In the genomic region with DNA sequence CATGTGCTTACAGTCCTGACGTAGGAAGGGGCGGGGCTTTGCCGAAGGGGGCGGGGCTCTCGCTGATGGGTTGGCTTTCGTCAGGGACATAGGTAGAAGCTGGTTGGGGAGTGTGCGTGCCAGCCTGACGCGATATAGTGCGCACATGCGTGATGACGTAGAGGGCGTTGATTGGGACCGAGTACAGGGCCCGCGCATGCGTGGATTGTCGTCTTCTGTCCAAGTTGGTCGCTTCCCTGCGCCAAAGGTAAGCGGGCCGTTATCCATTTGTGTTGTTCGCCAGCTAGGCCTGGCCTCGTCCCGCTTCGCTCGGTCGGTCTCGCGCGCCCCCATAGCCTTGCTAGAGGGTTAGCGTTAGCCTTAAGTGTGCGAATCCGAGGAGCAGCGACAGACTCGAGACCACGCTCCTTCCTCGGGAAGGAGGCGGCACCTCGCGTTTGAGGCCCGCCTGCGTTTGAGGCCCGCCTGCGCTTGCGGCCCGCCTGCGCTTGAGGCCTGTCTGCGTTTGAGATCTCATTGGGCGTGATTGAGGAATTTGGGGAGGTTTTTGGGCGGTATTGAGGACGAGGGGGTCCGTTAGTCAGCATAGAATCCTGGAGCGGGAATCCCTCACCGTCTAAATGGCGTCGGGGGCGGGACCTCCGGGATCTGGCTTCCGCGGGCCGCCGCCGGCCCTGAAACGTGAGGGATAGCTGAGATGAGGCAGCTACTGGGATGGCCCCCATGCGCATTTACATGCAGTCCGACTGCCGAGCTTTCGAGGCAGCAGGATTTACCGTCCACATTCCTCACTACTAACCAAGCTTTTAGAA, we compare ENCODE assay signal across 1 cellular context.
TF ChIP-seq lines count a peak whose summit lies in the region.

A gene (plus strand): TSS at position 197 of the 812 bp plus-strand sequence. CDS start 710 bp downstream, outside the sequence.

TF ChIP-seq in K562, 482 proteins besides CTCF, POLR2A, EP300 and RAD21 (continued from another document and continues in another):
- TF ChIP-seq POLR2AphosphoS5 (IDR thresholded peaks at IDR 0.05; ENCODE audit: control insufficient read depth, insufficient read depth, low read depth, low read length) (peak; percentile 71), HIVEP1 (CRISPR knock-in tag; IDR thresholded peaks at IDR 0.05) (no peak), PHB (CRISPR knock-in tag; IDR thresholded peaks at IDR 0.05) (no peak), RHOXF2B (CRISPR knock-in tag; conservative IDR thresholded peaks at IDR 0.05) (no peak), PURB (CRISPR knock-in tag; IDR thresholded peaks at IDR 0.05; ENCODE audit: low read depth) (no peak), ZFX (CRISPR knock-in tag; IDR thresholded peaks at IDR 0.05) (peak; percentile 91), ETV1 (tag; conservative IDR thresholded peaks at IDR 0.05; ENCODE audit: low read depth) (no peak), NR4A1 (CRISPR knock-in tag; IDR thresholded peaks at IDR 0.05) (no peak), NR4A1 (tag; IDR thresholded peaks at IDR 0.05) (no peak), KHSRP (IDR thresholded peaks at IDR 0.05) (peak; percentile 64; the same call in 1 of the 2 replicates), SMAD4 (CRISPR knock-in tag; conservative IDR thresholded peaks at IDR 0.05) (no peak; the same call in 1 of the 2 replicates), MAFG (tag; conservative IDR thresholded peaks at IDR 0.05) (no peak), HDAC6 (IDR thresholded peaks at IDR 0.05; ENCODE audit: low read depth, low read length) (no peak), BRD4 (IDR thresholded peaks at IDR 0.05) (peak; percentile 70), ESRRB (CRISPR knock-in tag; IDR thresholded peaks at IDR 0.05; ENCODE audit: borderline replicate concordance) (no peak), FOXM1 (IDR thresholded peaks at IDR 0.05; ENCODE audit: low read depth) (no peak), FOXM1 (CRISPR knock-in tag; IDR thresholded peaks at IDR 0.05; ENCODE audit: low read depth) (no peak), PTBP1 (IDR thresholded peaks at IDR 0.05; ENCODE audit: low read depth, low read length) (no peak), BMI1 (IDR thresholded peaks at IDR 0.05; ENCODE audit: low read length) (no peak), ZNF586 (CRISPR knock-in tag; conservative IDR thresholded peaks at IDR 0.05) (no peak), NEUROD1 (IDR thresholded peaks at IDR 0.05; ENCODE audit: borderline replicate concordance, low read depth, low read length, partially characterized antibody) (no peak), SP2 (IDR thresholded peaks at IDR 0.05; ENCODE audit: extremely low read depth, low read depth, low read length, poor library complexity, severe bottlenecking) (no peak), TAF15 (IDR thresholded peaks at IDR 0.05; ENCODE audit: low read depth, low read length) (no peak), NCOA1 (IDR thresholded peaks at IDR 0.05; ENCODE audit: low read depth) (peak; percentile 58; the same call in 1 of the 2 replicates), KLF6 (CRISPR knock-in tag; IDR thresholded peaks at IDR 0.05; ENCODE audit: borderline replicate concordance) (no peak), GABPB2 (CRISPR knock-in tag; conservative IDR thresholded peaks at IDR 0.05) (no peak), SMAD1 (IDR thresholded peaks at IDR 0.05; ENCODE audit: low read depth, low read length, partially characterized antibody) (no peak), ZNF436 (CRISPR knock-in tag; IDR thresholded peaks at IDR 0.05) (no peak), ATF1 (CRISPR knock-in tag; IDR thresholded peaks at IDR 0.05) (peak; percentile 62; the same call in 1 of the 2 replicates), ATF1 (tag; IDR thresholded peaks at IDR 0.05) (peak; percentile 96), FOSL1 (tag; conservative IDR thresholded peaks at IDR 0.05) (no peak), EHMT2 (IDR thresholded peaks at IDR 0.05) (no peak), ZFPM2 (CRISPR knock-in tag; IDR thresholded peaks at IDR 0.05) (no peak), MYC (IDR thresholded peaks at IDR 0.05; ENCODE audit: low read depth, low read length) (0 out of 2 replicates have a peak, but pooled peaks have one; percentile 5), MYC (CRISPR knock-in tag; IDR thresholded peaks at IDR 0.05; ENCODE audit: borderline replicate concordance, low read depth) (no peak), NR2C1 (IDR thresholded peaks at IDR 0.05) (no peak), NR2C1 (tag; IDR thresholded peaks at IDR 0.05) (no peak)
- TF ChIP-seq, protein P1, sequence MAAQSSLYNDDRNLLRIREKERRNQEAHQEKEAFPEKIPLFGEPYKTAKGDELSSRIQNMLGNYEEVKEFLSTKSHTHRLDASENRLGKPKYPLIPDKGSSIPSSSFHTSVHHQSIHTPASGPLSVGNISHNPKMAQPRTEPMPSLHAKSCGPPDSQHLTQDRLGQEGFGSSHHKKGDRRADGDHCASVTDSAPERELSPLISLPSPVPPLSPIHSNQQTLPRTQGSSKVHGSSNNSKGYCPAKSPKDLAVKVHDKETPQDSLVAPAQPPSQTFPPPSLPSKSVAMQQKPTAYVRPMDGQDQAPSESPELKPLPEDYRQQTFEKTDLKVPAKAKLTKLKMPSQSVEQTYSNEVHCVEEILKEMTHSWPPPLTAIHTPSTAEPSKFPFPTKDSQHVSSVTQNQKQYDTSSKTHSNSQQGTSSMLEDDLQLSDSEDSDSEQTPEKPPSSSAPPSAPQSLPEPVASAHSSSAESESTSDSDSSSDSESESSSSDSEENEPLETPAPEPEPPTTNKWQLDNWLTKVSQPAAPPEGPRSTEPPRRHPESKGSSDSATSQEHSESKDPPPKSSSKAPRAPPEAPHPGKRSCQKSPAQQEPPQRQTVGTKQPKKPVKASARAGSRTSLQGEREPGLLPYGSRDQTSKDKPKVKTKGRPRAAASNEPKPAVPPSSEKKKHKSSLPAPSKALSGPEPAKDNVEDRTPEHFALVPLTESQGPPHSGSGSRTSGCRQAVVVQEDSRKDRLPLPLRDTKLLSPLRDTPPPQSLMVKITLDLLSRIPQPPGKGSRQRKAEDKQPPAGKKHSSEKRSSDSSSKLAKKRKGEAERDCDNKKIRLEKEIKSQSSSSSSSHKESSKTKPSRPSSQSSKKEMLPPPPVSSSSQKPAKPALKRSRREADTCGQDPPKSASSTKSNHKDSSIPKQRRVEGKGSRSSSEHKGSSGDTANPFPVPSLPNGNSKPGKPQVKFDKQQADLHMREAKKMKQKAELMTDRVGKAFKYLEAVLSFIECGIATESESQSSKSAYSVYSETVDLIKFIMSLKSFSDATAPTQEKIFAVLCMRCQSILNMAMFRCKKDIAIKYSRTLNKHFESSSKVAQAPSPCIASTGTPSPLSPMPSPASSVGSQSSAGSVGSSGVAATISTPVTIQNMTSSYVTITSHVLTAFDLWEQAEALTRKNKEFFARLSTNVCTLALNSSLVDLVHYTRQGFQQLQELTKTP (IDR thresholded peaks at IDR 0.05; ENCODE audit: low read depth in 1 of 2, partially characterized antibody in 2 of 2) = peak in 1 of 2 experiments; percentile 18
- TF ChIP-seq, protein P2, sequence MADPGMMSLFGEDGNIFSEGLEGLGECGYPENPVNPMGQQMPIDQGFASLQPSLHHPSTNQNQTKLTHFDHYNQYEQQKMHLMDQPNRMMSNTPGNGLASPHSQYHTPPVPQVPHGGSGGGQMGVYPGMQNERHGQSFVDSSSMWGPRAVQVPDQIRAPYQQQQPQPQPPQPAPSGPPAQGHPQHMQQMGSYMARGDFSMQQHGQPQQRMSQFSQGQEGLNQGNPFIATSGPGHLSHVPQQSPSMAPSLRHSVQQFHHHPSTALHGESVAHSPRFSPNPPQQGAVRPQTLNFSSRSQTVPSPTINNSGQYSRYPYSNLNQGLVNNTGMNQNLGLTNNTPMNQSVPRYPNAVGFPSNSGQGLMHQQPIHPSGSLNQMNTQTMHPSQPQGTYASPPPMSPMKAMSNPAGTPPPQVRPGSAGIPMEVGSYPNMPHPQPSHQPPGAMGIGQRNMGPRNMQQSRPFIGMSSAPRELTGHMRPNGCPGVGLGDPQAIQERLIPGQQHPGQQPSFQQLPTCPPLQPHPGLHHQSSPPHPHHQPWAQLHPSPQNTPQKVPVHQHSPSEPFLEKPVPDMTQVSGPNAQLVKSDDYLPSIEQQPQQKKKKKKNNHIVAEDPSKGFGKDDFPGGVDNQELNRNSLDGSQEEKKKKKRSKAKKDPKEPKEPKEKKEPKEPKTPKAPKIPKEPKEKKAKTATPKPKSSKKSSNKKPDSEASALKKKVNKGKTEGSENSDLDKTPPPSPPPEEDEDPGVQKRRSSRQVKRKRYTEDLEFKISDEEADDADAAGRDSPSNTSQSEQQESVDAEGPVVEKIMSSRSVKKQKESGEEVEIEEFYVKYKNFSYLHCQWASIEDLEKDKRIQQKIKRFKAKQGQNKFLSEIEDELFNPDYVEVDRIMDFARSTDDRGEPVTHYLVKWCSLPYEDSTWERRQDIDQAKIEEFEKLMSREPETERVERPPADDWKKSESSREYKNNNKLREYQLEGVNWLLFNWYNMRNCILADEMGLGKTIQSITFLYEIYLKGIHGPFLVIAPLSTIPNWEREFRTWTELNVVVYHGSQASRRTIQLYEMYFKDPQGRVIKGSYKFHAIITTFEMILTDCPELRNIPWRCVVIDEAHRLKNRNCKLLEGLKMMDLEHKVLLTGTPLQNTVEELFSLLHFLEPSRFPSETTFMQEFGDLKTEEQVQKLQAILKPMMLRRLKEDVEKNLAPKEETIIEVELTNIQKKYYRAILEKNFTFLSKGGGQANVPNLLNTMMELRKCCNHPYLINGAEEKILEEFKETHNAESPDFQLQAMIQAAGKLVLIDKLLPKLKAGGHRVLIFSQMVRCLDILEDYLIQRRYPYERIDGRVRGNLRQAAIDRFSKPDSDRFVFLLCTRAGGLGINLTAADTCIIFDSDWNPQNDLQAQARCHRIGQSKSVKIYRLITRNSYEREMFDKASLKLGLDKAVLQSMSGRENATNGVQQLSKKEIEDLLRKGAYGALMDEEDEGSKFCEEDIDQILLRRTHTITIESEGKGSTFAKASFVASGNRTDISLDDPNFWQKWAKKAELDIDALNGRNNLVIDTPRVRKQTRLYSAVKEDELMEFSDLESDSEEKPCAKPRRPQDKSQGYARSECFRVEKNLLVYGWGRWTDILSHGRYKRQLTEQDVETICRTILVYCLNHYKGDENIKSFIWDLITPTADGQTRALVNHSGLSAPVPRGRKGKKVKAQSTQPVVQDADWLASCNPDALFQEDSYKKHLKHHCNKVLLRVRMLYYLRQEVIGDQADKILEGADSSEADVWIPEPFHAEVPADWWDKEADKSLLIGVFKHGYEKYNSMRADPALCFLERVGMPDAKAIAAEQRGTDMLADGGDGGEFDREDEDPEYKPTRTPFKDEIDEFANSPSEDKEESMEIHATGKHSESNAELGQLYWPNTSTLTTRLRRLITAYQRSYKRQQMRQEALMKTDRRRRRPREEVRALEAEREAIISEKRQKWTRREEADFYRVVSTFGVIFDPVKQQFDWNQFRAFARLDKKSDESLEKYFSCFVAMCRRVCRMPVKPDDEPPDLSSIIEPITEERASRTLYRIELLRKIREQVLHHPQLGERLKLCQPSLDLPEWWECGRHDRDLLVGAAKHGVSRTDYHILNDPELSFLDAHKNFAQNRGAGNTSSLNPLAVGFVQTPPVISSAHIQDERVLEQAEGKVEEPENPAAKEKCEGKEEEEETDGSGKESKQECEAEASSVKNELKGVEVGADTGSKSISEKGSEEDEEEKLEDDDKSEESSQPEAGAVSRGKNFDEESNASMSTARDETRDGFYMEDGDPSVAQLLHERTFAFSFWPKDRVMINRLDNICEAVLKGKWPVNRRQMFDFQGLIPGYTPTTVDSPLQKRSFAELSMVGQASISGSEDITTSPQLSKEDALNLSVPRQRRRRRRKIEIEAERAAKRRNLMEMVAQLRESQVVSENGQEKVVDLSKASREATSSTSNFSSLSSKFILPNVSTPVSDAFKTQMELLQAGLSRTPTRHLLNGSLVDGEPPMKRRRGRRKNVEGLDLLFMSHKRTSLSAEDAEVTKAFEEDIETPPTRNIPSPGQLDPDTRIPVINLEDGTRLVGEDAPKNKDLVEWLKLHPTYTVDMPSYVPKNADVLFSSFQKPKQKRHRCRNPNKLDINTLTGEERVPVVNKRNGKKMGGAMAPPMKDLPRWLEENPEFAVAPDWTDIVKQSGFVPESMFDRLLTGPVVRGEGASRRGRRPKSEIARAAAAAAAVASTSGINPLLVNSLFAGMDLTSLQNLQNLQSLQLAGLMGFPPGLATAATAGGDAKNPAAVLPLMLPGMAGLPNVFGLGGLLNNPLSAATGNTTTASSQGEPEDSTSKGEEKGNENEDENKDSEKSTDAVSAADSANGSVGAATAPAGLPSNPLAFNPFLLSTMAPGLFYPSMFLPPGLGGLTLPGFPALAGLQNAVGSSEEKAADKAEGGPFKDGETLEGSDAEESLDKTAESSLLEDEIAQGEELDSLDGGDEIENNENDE (IDR thresholded peaks at IDR 0.05; ENCODE audit: low read depth, low read length) = no peak
- TF ChIP-seq, protein P3, sequence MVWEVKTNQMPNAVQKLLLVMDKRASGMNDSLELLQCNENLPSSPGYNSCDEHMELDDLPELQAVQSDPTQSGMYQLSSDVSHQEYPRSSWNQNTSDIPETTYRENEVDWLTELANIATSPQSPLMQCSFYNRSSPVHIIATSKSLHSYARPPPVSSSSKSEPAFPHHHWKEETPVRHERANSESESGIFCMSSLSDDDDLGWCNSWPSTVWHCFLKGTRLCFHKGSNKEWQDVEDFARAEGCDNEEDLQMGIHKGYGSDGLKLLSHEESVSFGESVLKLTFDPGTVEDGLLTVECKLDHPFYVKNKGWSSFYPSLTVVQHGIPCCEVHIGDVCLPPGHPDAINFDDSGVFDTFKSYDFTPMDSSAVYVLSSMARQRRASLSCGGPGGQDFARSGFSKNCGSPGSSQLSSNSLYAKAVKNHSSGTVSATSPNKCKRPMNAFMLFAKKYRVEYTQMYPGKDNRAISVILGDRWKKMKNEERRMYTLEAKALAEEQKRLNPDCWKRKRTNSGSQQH (CRISPR knock-in tag; IDR thresholded peaks at IDR 0.05) = no peak
- TF ChIP-seq, protein P4, sequence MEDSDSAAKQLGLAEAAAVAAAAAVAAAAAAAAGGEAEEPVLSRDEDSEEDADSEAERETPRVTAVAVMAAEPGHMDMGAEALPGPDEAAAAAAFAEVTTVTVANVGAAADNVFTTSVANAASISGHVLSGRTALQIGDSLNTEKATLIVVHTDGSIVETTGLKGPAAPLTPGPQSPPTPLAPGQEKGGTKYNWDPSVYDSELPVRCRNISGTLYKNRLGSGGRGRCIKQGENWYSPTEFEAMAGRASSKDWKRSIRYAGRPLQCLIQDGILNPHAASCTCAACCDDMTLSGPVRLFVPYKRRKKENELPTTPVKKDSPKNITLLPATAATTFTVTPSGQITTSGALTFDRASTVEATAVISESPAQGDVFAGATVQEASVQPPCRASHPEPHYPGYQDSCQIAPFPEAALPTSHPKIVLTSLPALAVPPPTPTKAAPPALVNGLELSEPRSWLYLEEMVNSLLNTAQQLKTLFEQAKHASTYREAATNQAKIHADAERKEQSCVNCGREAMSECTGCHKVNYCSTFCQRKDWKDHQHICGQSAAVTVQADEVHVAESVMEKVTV (CRISPR knock-in tag; IDR thresholded peaks at IDR 0.05) = no peak
- TF ChIP-seq, protein P5, sequence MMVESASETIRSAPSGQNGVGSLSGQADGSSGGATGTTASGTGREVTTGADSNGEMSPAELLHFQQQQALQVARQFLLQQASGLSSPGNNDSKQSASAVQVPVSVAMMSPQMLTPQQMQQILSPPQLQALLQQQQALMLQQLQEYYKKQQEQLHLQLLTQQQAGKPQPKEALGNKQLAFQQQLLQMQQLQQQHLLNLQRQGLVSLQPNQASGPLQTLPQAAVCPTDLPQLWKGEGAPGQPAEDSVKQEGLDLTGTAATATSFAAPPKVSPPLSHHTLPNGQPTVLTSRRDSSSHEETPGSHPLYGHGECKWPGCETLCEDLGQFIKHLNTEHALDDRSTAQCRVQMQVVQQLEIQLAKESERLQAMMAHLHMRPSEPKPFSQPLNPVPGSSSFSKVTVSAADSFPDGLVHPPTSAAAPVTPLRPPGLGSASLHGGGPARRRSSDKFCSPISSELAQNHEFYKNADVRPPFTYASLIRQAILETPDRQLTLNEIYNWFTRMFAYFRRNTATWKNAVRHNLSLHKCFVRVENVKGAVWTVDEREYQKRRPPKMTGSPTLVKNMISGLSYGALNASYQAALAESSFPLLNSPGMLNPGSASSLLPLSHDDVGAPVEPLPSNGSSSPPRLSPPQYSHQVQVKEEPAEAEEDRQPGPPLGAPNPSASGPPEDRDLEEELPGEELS (CRISPR knock-in tag; IDR thresholded peaks at IDR 0.05; ENCODE audit: borderline replicate concordance) = no peak; the same call in 1 of the 2 replicates
